Comparison of ENCODE assay signal across 8 cellular contexts in genomic region chr17:8288336-8289102, GRCh38. TPM values are rescaled to one million over a fixed set of nuclear protein-coding genes. Genes with fewer than 3 reads are reported as not detected.
A peak's percentile ranks its signal among the peaks of the same experiment; 100 is the strongest.
DNase-seq lines count a peak whose midpoint lies in the region; ATAC-seq and TF ChIP-seq lines count a peak whose summit lies in the region.

A gene with protein sequence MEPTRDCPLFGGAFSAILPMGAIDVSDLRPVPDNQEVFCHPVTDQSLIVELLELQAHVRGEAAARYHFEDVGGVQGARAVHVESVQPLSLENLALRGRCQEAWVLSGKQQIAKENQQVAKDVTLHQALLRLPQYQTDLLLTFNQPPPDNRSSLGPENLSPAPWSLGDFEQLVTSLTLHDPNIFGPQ (plus strand): TSS chr17:8288670. CDS start chr17:8288789, 119 bp downstream.

- peak within 1 kb of the TSS; percentile 76 for H3K27ac Mint-ChIP-seq in Caco-2 (ENCODE audit: unreplicated experiment)

- peak; percentile 82 for ATAC-seq in GM21381 (IDR thresholded peaks at IDR 0.05; ENCODE audit: unreplicated experiment)
- peak; percentile 93 to 95 for ATAC-seq in activated T-cell treated with anti-CD3 and anti-CD28 coated beads, Interleukin-2, amount 50 U/mL, for 4 hours

- H3K27me3 ChIP-seq in Caco-2 (replicated peaks; ENCODE audit: control insufficient read depth, insufficient read depth, low read length), result no peaks in the 10 kb centered on the region
- no peaks in the 10 kb centered on the region for H3K27me3 ChIP-seq in PC-9 (ENCODE audit: insufficient read depth, low read depth)
- H3K27me3 ChIP-seq in esophagus (ENCODE audit: control insufficient read depth in 1 of 2, insufficient read depth in 2 of 2, low read length in 2 of 2), result no peaks in the 10 kb centered on the region
- H3K27me3 ChIP-seq in muscle layer of colon (ENCODE audit: control insufficient read depth in 1 of 2, insufficient read depth in 2 of 2, low read length in 2 of 2), result no peaks in the 10 kb centered on the region

- H3K4me3 ChIP-seq in Caco-2 (ENCODE audit: low read depth, low read length), result peak within 1 kb of the TSS; percentile 64
- H3K4me3 ChIP-seq in PC-9, result peak within 1 kb of the TSS; percentile 88
- peak within 1 kb of the TSS; percentile 66 to 71 for H3K4me3 ChIP-seq in esophagus (ENCODE audit: low read depth in 1 of 2, low read length in 2 of 2)
- H3K4me3 ChIP-seq in muscle layer of colon (ENCODE audit: low read depth in 1 of 2, low read length in 2 of 2), result peak within 1 kb of the TSS; percentile 88 to 97

- 0 out of 2 replicates have a peak, but pooled peaks cover 4% of the 10 kb centered on the region for H3K4me1 ChIP-seq in Caco-2
- peaks cover 5% of the 10 kb centered on the region; the same call in 1 of the 2 replicates for H3K4me1 ChIP-seq in PC-9 (replicated peaks; ENCODE audit: insufficient read depth)
- peaks cover 0 to 13% of the 10 kb centered on the region in 2 donors for H3K4me1 ChIP-seq in esophagus (ENCODE audit: control insufficient read depth in 2 of 2, insufficient read depth in 2 of 2, low read length in 1 of 2)
- peaks cover 20% of the 10 kb centered on the region for H3K4me1 ChIP-seq in muscle layer of colon (ENCODE audit: insufficient read depth, low read length)

- intact Hi-C loops in Caco-2 (cut with micrococcal nuclease; ENCODE audit: unreplicated experiment), result no loop called here
- intact Hi-C loops in PC-9 (cut with micrococcal nuclease; ENCODE audit: unreplicated experiment), result no loop called here

- WGBS in esophagus, 2 donors, result 1% methylated on average over 53 of the region's 53 CpGs

- H3K36me3 ChIP-seq in Caco-2 (ENCODE audit: control insufficient read depth, insufficient read depth, low read length), result no peaks in the 10 kb centered on the region
- H3K36me3 ChIP-seq in PC-9 (ENCODE audit: low read depth), result no peaks in the 10 kb centered on the region
- H3K36me3 ChIP-seq in esophagus (ENCODE audit: control insufficient read depth in 2 of 2, insufficient read depth in 2 of 2, low read length in 1 of 2), result no peaks in the 10 kb centered on the region
- H3K36me3 ChIP-seq in muscle layer of colon (ENCODE audit: insufficient read depth, low read length), result no peaks in the 10 kb centered on the region

- DNase-seq in Caco-2 (peak; percentile 74 to 78), HuH-7.5 (ENCODE audit: low spot score) (peak; percentile 94), PC-9 (peak; percentile 49 to 86)
- peak; percentile 70 for DNase-seq in activated T-cell treated with anti-CD3 and anti-CD28 coated beads, Interleukin-2, amount 50 U/mL, for 4 hours
- DNase-seq in stimulated activated CD8-positive, alpha-beta memory T cell treated with anti-CD3 and anti-CD28 coated beads, Interleukin-7, amount 100 ng/mL, for 1 hour (ENCODE audit: low read depth in 2 of 2), result peak; percentile 53 to 66

- H2AFZ ChIP-seq in PC-9, result peak within 1 kb of the TSS; percentile 97

- H3K4me1 Mint-ChIP-seq in Caco-2 (ENCODE audit: low read depth, unreplicated experiment), result no peaks in the 10 kb centered on the region
- peaks cover 40% of the 10 kb centered on the region for H3K4me1 Mint-ChIP-seq in activated T-cell treated with anti-CD3 and anti-CD28 coated beads, Interleukin-2, amount 50 U/mL, for 4 hours (ENCODE audit: low read depth)

- H3K9me3 ChIP-seq in Caco-2 (no peaks in the 10 kb centered on the region), PC-9 (ENCODE audit: insufficient read depth, low read depth) (no peaks in the 10 kb centered on the region), esophagus (ENCODE audit: control insufficient read depth in 2 of 2, insufficient read depth in 1 of 2, low read depth in 1 of 2, low read length in 1 of 2) (no peaks in the 10 kb centered on the region), muscle layer of colon (ENCODE audit: low read length) (no peaks in the 10 kb centered on the region)

- H3K9ac ChIP-seq in muscle layer of colon (ENCODE audit: low read length), result peak within 1 kb of the TSS; percentile 93

- POLR2A ChIA-PET in Caco-2 (lab: Charles Lee) (interaction anchor here (0.5 to 0.7 kb wide), 5 partner anchors 12 to 103 kb away, joined by 3 to 4 read pairs (median 4); partner anchors contain the start of genes CTC1 and PFAS), PC-9 (lab: Charles Lee; ENCODE audit: unreplicated experiment) (interaction anchor here (0.6 to 1.0 kb wide), 4 partner anchors 65 to 366 kb away, joined by 3 to 10 read pairs (median 7); no protein-coding TSS in a partner anchor)

- no peaks in the 10 kb centered on the region for H4K20me1 ChIP-seq in PC-9 (ENCODE audit: insufficient read depth)

- H3K9me2 ChIP-seq in PC-9 (ENCODE audit: insufficient read depth), result no peaks in the 10 kb centered on the region

- H3K27ac ChIP-seq in PC-9 (no peak within 1 kb of the TSS), esophagus (ENCODE audit: low read depth in 2 of 2, low read length in 1 of 2) (peak within 1 kb of the TSS; percentile 87 to 91), muscle layer of colon (ENCODE audit: low read depth, low read length) (peak within 1 kb of the TSS; percentile 92)

- H3K36me3 Mint-ChIP-seq in Caco-2 (ENCODE audit: insufficient read depth, unreplicated experiment), result no peaks in the 10 kb centered on the region
- H3K36me3 Mint-ChIP-seq in activated T-cell treated with anti-CD3 and anti-CD28 coated beads, Interleukin-2, amount 50 U/mL, for 4 hours (ENCODE audit: insufficient read depth), result peaks cover 3% of the 10 kb centered on the region

- peak within 1 kb of the TSS; percentile 95 for H3K4me2 ChIP-seq in PC-9

- no peaks in the 10 kb centered on the region for H3K9me3 Mint-ChIP-seq in Caco-2 (ENCODE audit: unreplicated experiment)
- H3K9me3 Mint-ChIP-seq in activated T-cell treated with anti-CD3 and anti-CD28 coated beads, Interleukin-2, amount 50 U/mL, for 4 hours, result no peaks in the 10 kb centered on the region

- no TSS peak for BruUV-seq in Caco-2 (replicated peaks; lab: Mats Ljungman, UMichigan)
- no TSS peak for BruUV-seq in PC-9 (replicated peaks; lab: Mats Ljungman, UMichigan)

- no peaks in the 10 kb centered on the region for H3K27me3 Mint-ChIP-seq in Caco-2 (ENCODE audit: insufficient read depth, unreplicated experiment)
- no peaks in the 10 kb centered on the region for H3K27me3 Mint-ChIP-seq in activated T-cell treated with anti-CD3 and anti-CD28 coated beads, Interleukin-2, amount 50 U/mL, for 4 hours (ENCODE audit: low read depth)

- CTCF ChIA-PET in Caco-2 (lab: Charles Lee), result no interaction called here
- CTCF ChIA-PET in PC-9 (lab: Charles Lee), result no interaction called here

- peaks cover 7% of the 10 kb centered on the region; the same call in 1 of the 2 replicates for H3F3A ChIP-seq in PC-9 (ENCODE audit: insufficient read depth, low read depth)

- H3K79me2 ChIP-seq in PC-9 (ENCODE audit: low read depth), result no peaks in the 10 kb centered on the region

- no peak for TF ChIP-seq CTCF in Caco-2 (IDR thresholded peaks at IDR 0.05; ENCODE audit: insufficient read depth in 1 of 2, low read depth in 1 of 2, low read length in 1 of 2, severe bottlenecking in 1 of 2, unreplicated experiment in 1 of 2)
- no peak for TF ChIP-seq CTCF in PC-9 (conservative IDR thresholded peaks at IDR 0.05)

- peak within 1 kb of the TSS; percentile 85 for H3K4me3 Mint-ChIP-seq in Caco-2 (ENCODE audit: unreplicated experiment)
- peak within 1 kb of the TSS; percentile 95 for H3K4me3 Mint-ChIP-seq in activated T-cell treated with anti-CD3 and anti-CD28 coated beads, Interleukin-2, amount 50 U/mL, for 4 hours

RNA-seq across cellular contexts. Expression of the gene that starts here (rescaled TPM):
- total RNA-seq in Caco-2 (2022) (13.2 and 15.2 TPM in 2 replicates), PC-9 (2021) (35.0 and 45.5 TPM in 2 replicates)
- total RNA-seq in activated T-cell treated with anti-CD3 and anti-CD28 coated beads, Interleukin-2, amount 50 U/mL, for 4 hours, result 10 to 100 TPM; 66.3 to 69.8 (median 67.6) TPM
- 10 to 100 TPM in 1 of 2 donors, 1 to 10 TPM in 1; 9.9 to 17.8 TPM for polyA plus RNA-seq in esophagus
